1 cellular context compared by ENCODE assay signal in genomic region chr14:77457522-77458248, GRCh38.
TF ChIP-seq lines count a peak whose summit lies in the region.

AHSA1 (plus strand) TSS chr14:77458093; CDS start chr14:77458190, 97 bp downstream.
VIPAS39 (minus strand) TSS chr14:77457601; CDS start chr14:77454102, 3,499 bp downstream.

TF ChIP-seq in K562, 482 proteins besides CTCF, POLR2A, EP300 and RAD21 (continued from another document and continues in another):
- TF ChIP-seq FOXO4 (CRISPR knock-in tag; IDR thresholded peaks at IDR 0.05) (no peak), MGA (IDR thresholded peaks at IDR 0.05) (no peak), RBBP5 (IDR thresholded peaks at IDR 0.05; ENCODE audit: borderline replicate concordance, insufficient read depth, low read length, poor library complexity, severe bottlenecking) (peak; percentile 52), CXXC5 (CRISPR knock-in tag; IDR thresholded peaks at IDR 0.05) (peak; percentile 78), ZNF23 (CRISPR knock-in tag; IDR thresholded peaks at IDR 0.05) (no peak), FOXJ3 (CRISPR knock-in tag; IDR thresholded peaks at IDR 0.05) (no peak), CREB3L1 (IDR thresholded peaks at IDR 0.05; ENCODE audit: borderline replicate concordance, low read depth) (peak; percentile 96), TRIM24 (IDR thresholded peaks at IDR 0.05) (peak in 1 of 2 experiments; percentile 95; a peak in 2 of 4 replicates), IRF2 (CRISPR knock-in tag; IDR thresholded peaks at IDR 0.05) (no peak), ZNF583 (CRISPR knock-in tag; IDR thresholded peaks at IDR 0.05) (0 out of 2 replicates have a peak, but pooled peaks have one; percentile 9), GABPA (tag; conservative IDR thresholded peaks at IDR 0.05; ENCODE audit: low read depth) (peak; percentile 98), ZBTB40 (IDR thresholded peaks at IDR 0.05) (peak; percentile 99), ZBTB40 (CRISPR knock-in tag; IDR thresholded peaks at IDR 0.05) (no peak), ZBTB12 (CRISPR knock-in tag; IDR thresholded peaks at IDR 0.05) (peak; percentile 75), PHF8 (IDR thresholded peaks at IDR 0.05; ENCODE audit: borderline replicate concordance, low read length) (peak; percentile 57; the same call in 1 of the 2 replicates), BACH1 (tag; IDR thresholded peaks at IDR 0.05) (peak; percentile 62; the same call in 1 of the 2 replicates), NR4A1 (CRISPR knock-in tag; IDR thresholded peaks at IDR 0.05) (no peak), NR4A1 (tag; IDR thresholded peaks at IDR 0.05) (0 out of 2 replicates have a peak, but pooled peaks have one; percentile 58), ZNF41 (CRISPR knock-in tag; conservative IDR thresholded peaks at IDR 0.05) (no peak), ZBTB2 (IDR thresholded peaks at IDR 0.05) (no peak), ATF4 (CRISPR knock-in tag; IDR thresholded peaks at IDR 0.05) (no peak), FOXK2 (conservative IDR thresholded peaks at IDR 0.05 in 1 of 2, IDR thresholded peaks at IDR 0.05 in 1 of 2; ENCODE audit: low read depth in 2 of 2) (peak in 1 of 2 experiments; percentile 14; a peak in 2 of 4 replicates), RNF2 (IDR thresholded peaks at IDR 0.05) (peak; percentile 39; the same call in 1 of the 2 replicates)
